Comparison of ENCODE assay signal across 21 cellular contexts in genomic region chr20:25087186-25087929, GRCh38. TPM values are rescaled to one million over a fixed set of nuclear protein-coding genes. Genes with fewer than 3 reads are reported as not detected.
"Had no signal": no experiment of that assay in that cellular context is flagged by ENCODE, and none has a peak within 500 bp of the region (broad histone marks: within the 10 kb centered on the region; RNA-seq: fewer than 3 reads in every experiment).

No MANE protein-coding gene starts in this region.

- H3K4me3 ChIP-seq: coronary artery, lung, psoas muscle, suprapubic skin had no signal

- H3K9me3 ChIP-seq: psoas muscle, suprapubic skin had no signal

- H3K27ac Mint-ChIP-seq: activated CD8-positive, alpha-beta T cell treated with anti-CD3 and anti-CD28 coated beads for 36 hours; activated T-helper 1 cell treated with anti-CD3 and anti-CD28 coated beads, Interleukin-12 subunit alpha, Interleukin-12 subunit beta, Interleukin-2, Interleukin-4 antibody, amounts not matched to agents 30 ng/mL and 10 ng/mL and 1 ng/mL, durations not matched to agents 14 hours and 24 hours and 36 hours; natural killer cell had no signal

- H3K27ac ChIP-seq: coronary artery, psoas muscle, suprapubic skin had no signal

- ATAC-seq: activated CD4-positive, CD25-positive, alpha-beta regulatory T cell treated with anti-CD3 and anti-CD28 coated beads, Interleukin-2, amount 50 U/mL, for 24 hours; activated CD8-positive, alpha-beta T cell treated with anti-CD3 and anti-CD28 coated beads for 36 hours; left cardiac atrium; natural killer cell; psoas muscle; sciatic nerve had no signal

- DNase-seq: activated CD8-positive, alpha-beta T cell treated with anti-CD3 and anti-CD28 coated beads for 36 hours; activated naive CD4-positive, alpha-beta T cell treated with Interleukin-2 at 50 U/mL for 16 hours; central memory CD4-positive, alpha-beta T cell; effector CD4-positive, alpha-beta T cell; foreskin melanocyte; head of caudate nucleus; left cardiac atrium; natural killer cell; nucleus accumbens; psoas muscle; stimulated activated CD4-positive, alpha-beta T cell treated with anti-CD3 and anti-CD28 coated beads, Interleukin-12 subunit alpha, Interleukin-12 subunit beta, amount 100 ng/mL, for 4 hours; stimulated activated naive CD4-positive, alpha-beta T cell treated with Interleukin-2 at 50 U/mL for 16 hours had no signal

- H3K36me3 ChIP-seq: suprapubic skin had no signal

- H3K4me3 Mint-ChIP-seq: activated CD8-positive, alpha-beta T cell treated with anti-CD3 and anti-CD28 coated beads for 36 hours; activated T-helper 1 cell treated with anti-CD3 and anti-CD28 coated beads, Interleukin-12 subunit alpha, Interleukin-12 subunit beta, Interleukin-2, Interleukin-4 antibody, amounts not matched to agents 30 ng/mL and 10 ng/mL and 1 ng/mL, durations not matched to agents 14 hours and 24 hours and 36 hours; natural killer cell had no signal

- H3K9me3 Mint-ChIP-seq: activated CD8-positive, alpha-beta T cell treated with anti-CD3 and anti-CD28 coated beads for 36 hours; activated T-helper 1 cell treated with anti-CD3 and anti-CD28 coated beads, Interleukin-12 subunit alpha, Interleukin-12 subunit beta, Interleukin-2, Interleukin-4 antibody, amounts not matched to agents 30 ng/mL and 10 ng/mL and 1 ng/mL, durations not matched to agents 14 hours and 24 hours and 36 hours; natural killer cell had no signal

- H3K36me3 Mint-ChIP-seq: natural killer cell had no signal

RNA-seq across cellular contexts. Expression of gene VSX1, which starts 5.4 kb away (rescaled TPM):
- total RNA-seq: activated CD8-positive, alpha-beta T cell treated with anti-CD3 and anti-CD28 coated beads for 36 hours; activated T-helper 1 cell treated with anti-CD3 and anti-CD28 coated beads, Interleukin-12 subunit alpha, Interleukin-12 subunit beta, Interleukin-2, Interleukin-4 antibody, amounts not matched to agents 30 ng/mL and 10 ng/mL and 1 ng/mL, durations not matched to agents 14 hours and 24 hours and 36 hours; endothelial cell of umbilical vein; lung; mononuclear cell; natural killer cell; sciatic nerve; suprapubic skin; ureter had no signal
- polyA plus RNA-seq: endothelial cell of umbilical vein, lung had no signal
